1 cellular context compared by ENCODE assay signal in the genomic region with DNA sequence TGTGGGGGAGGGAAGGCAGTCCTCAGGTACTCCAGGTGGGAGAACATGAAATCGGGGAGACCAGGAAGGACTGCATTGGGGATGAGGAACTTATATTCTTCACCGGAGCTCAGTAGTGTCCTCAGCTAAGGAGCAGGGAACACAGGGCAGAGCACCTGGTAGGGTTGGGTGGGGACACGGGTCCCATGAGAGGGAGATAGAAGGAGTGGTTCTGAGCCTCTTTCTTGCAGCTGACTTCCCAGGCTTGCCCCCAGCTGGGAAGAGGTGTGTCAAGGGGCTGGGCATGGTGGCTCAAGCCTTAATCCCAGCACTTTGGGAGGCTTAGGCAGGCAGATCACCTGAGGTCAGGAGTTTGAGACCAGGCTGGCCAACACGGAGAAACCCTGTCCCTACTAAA.
TF ChIP-seq lines count a peak whose summit lies in the region.

No MANE protein-coding gene starts in this region.

TF ChIP-seq in GM23338, 12 proteins besides CTCF, POLR2A, EP300 and RAD21 (continued from another document):
- TF ChIP-seq, protein P1, sequence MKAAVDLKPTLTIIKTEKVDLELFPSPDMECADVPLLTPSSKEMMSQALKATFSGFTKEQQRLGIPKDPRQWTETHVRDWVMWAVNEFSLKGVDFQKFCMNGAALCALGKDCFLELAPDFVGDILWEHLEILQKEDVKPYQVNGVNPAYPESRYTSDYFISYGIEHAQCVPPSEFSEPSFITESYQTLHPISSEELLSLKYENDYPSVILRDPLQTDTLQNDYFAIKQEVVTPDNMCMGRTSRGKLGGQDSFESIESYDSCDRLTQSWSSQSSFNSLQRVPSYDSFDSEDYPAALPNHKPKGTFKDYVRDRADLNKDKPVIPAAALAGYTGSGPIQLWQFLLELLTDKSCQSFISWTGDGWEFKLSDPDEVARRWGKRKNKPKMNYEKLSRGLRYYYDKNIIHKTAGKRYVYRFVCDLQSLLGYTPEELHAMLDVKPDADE (IDR thresholded peaks at IDR 0.05) = no peak
- TF ChIP-seq NANOG (IDR thresholded peaks at IDR 0.05; ENCODE audit: borderline replicate concordance) = no peak
- TF ChIP-seq POLR2AphosphoS5 (IDR thresholded peaks at IDR 0.05; ENCODE audit: low read depth) = no peak
- TF ChIP-seq, protein P2, sequence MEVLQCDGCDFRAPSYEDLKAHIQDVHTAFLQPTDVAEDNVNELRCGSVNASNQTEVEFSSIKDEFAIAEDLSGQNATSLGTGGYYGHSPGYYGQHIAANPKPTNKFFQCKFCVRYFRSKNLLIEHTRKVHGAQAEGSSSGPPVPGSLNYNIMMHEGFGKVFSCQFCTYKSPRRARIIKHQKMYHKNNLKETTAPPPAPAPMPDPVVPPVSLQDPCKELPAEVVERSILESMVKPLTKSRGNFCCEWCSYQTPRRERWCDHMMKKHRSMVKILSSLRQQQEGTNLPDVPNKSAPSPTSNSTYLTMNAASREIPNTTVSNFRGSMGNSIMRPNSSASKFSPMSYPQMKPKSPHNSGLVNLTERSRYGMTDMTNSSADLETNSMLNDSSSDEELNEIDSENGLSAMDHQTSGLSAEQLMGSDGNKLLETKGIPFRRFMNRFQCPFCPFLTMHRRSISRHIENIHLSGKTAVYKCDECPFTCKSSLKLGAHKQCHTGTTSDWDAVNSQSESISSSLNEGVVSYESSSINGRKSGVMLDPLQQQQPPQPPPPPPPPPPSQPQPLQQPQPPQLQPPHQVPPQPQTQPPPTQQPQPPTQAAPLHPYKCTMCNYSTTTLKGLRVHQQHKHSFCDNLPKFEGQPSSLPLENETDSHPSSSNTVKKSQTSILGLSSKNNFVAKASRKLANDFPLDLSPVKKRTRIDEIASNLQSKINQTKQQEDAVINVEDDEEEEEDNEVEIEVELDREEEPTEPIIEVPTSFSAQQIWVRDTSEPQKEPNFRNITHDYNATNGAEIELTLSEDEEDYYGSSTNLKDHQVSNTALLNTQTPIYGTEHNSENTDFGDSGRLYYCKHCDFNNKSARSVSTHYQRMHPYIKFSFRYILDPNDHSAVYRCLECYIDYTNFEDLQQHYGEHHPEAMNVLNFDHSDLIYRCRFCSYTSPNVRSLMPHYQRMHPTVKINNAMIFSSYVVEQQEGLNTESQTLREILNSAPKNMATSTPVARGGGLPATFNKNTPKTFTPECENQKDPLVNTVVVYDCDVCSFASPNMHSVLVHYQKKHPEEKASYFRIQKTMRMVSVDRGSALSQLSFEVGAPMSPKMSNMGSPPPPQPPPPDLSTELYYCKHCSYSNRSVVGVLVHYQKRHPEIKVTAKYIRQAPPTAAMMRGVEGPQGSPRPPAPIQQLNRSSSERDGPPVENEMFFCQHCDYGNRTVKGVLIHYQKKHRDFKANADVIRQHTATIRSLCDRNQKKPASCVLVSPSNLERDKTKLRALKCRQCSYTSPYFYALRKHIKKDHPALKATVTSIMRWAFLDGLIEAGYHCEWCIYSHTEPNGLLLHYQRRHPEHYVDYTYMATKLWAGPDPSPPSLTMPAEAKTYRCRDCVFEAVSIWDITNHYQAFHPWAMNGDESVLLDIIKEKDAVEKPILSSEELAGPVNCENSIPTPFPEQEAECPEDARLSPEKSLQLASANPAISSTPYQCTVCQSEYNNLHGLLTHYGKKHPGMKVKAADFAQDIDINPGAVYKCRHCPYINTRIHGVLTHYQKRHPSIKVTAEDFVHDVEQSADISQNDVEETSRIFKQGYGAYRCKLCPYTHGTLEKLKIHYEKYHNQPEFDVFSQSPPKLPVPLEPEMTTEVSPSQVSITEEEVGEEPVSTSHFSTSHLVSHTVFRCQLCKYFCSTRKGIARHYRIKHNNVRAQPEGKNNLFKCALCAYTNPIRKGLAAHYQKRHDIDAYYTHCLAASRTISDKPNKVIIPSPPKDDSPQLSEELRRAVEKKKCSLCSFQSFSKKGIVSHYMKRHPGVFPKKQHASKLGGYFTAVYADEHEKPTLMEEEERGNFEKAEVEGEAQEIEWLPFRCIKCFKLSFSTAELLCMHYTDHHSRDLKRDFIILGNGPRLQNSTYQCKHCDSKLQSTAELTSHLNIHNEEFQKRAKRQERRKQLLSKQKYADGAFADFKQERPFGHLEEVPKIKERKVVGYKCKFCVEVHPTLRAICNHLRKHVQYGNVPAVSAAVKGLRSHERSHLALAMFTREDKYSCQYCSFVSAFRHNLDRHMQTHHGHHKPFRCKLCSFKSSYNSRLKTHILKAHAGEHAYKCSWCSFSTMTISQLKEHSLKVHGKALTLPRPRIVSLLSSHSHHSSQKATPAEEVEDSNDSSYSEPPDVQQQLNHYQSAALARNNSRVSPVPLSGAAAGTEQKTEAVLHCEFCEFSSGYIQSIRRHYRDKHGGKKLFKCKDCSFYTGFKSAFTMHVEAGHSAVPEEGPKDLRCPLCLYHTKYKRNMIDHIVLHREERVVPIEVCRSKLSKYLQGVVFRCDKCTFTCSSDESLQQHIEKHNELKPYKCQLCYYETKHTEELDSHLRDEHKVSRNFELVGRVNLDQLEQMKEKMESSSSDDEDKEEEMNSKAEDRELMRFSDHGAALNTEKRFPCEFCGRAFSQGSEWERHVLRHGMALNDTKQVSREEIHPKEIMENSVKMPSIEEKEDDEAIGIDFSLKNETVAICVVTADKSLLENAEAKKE (CRISPR knock-in tag; IDR thresholded peaks at IDR 0.05) = no peak
- TF ChIP-seq CREB1 (CRISPR knock-in tag; IDR thresholded peaks at IDR 0.05; ENCODE audit: low read depth) = no peak
- no peak for TF ChIP-seq JUNB (IDR thresholded peaks at IDR 0.05; ENCODE audit: unreplicated experiment)
- no peak for TF ChIP-seq ZNF114 (CRISPR knock-in tag; IDR thresholded peaks at IDR 0.05)
- TF ChIP-seq STAT1 (IDR thresholded peaks at IDR 0.05; ENCODE audit: unreplicated experiment) = no peak
- TF ChIP-seq ZNF331 (CRISPR knock-in tag; IDR thresholded peaks at IDR 0.05; ENCODE audit: low read depth) = no peak
- no peak for TF ChIP-seq EZH2phosphoT487 (IDR thresholded peaks at IDR 0.05; ENCODE audit: unreplicated experiment)
- no peak for TF ChIP-seq EZH2 (IDR thresholded peaks at IDR 0.05; ENCODE audit: low read depth, unreplicated experiment)
